In genomic region chr5:7828269-7828668, GRCh38 we compare ENCODE assay signal across 25 cellular contexts. TPM values are rescaled to one million over a fixed set of nuclear protein-coding genes. Genes with fewer than 3 reads are reported as not detected.
DNase-seq lines count a peak whose midpoint lies in the region; ATAC-seq and TF ChIP-seq lines count a peak whose summit lies in the region.
"Had no signal": no experiment of that assay in that cellular context is flagged by ENCODE, and none has a peak within 500 bp of the region (broad histone marks: within the 10 kb centered on the region; RNA-seq: fewer than 3 reads in every experiment).

No MANE protein-coding gene starts in this region.

- H3F3A ChIP-seq in GM23248 (ENCODE audit: insufficient read depth) = no peaks in the 10 kb centered on the region

- peak; percentile 12 for DNase-seq in A172 (ENCODE audit: low spot score)
- DNase-seq in LHCN-M2 (ENCODE audit: low read depth) = peak; percentile 42
- peak in 1 of 3 donors; percentile 24 for DNase-seq in mucosa of descending colon
- DNase-seq in activated CD8-positive, alpha-beta memory T cell treated with anti-CD3 and anti-CD28 coated beads, Interleukin-2, amount 50 U/mL, for 4 hours = no peak
- no peak for DNase-seq in GM23248
- no peak for DNase-seq in ecto neural progenitor cell (ENCODE audit: low spot score)
- no peak for DNase-seq in ureter (ENCODE audit: low spot score)
- DNase-seq: activated CD4-positive, alpha-beta T cell treated with anti-CD3 and anti-CD28 coated beads, Interleukin-2, amount 10 ng/mL, durations not matched to agents 7 days and 5 days; activated naive CD8-positive, alpha-beta T cell treated with anti-CD3 and anti-CD28 coated beads for 36 hours; esophagus squamous epithelium; gastrocnemius medialis; H7; islet precursor cell; MM.1S; naive B cell; NCI-H1694 treated with DMSO at 0.1 percent for 48 hours; NCI-H446 treated with DMSO at 0.1 percent for 48 hours; RPMI8226; T-helper 2 cell; WERI-Rb-1 had no signal

- no peak overlapping the region for H3K9ac ChIP-seq in GM23248
- H3K9ac ChIP-seq: SK-N-SH had no signal

- in situ Hi-C loops in GM23248 (cut with MboI) = no loop called here

- H3K4me1 Mint-ChIP-seq in brain = peaks cover 38% of the 10 kb centered on the region
- H3K4me1 Mint-ChIP-seq: activated CD4-positive, alpha-beta T cell treated with anti-CD3 and anti-CD28 coated beads, Interleukin-2, amount 10 ng/mL, durations not matched to agents 7 days and 5 days; activated naive CD8-positive, alpha-beta T cell treated with anti-CD3 and anti-CD28 coated beads for 36 hours; memory B cell; naive B cell had no signal

- H3K36me3 ChIP-seq in mucosa of descending colon (ENCODE audit: low read depth) (no peaks in the 10 kb centered on the region), GM23248 (ENCODE audit: low read depth) (no peaks in the 10 kb centered on the region)
- H3K36me3 ChIP-seq: esophagus squamous epithelium had no signal

- H3K4me3 ChIP-seq in mucosa of descending colon (no peak overlapping the region), GM23248 (no peak overlapping the region)
- H3K4me3 ChIP-seq: esophagus squamous epithelium, gastrocnemius medialis had no signal

- no peaks in the 10 kb centered on the region for H4K20me1 ChIP-seq in GM23248 (ENCODE audit: insufficient read depth)

- no peak overlapping the region for H3K27ac ChIP-seq in GM23248
- H3K27ac ChIP-seq: C4-2B, esophagus squamous epithelium, gastrocnemius medialis, WERI-Rb-1 had no signal

- peaks cover 10% of the 10 kb centered on the region; the same call in 1 of the 2 replicates for H3K27me3 ChIP-seq in GM23248 (replicated peaks; ENCODE audit: insufficient read depth)
- H3K27me3 ChIP-seq: esophagus squamous epithelium, gastrocnemius medialis had no signal

- 54 to 59% methylated on average over 10 of the region's 10 CpGs for WGBS in GM23248 (ENCODE audit: low coverage in 1 of 2, low lambda C conversion rate in 2 of 2, missing lambda C conversion rate in 2 of 2), 2 experiments

- H3K9me2 ChIP-seq in GM23248 (ENCODE audit: insufficient read depth) = no peaks in the 10 kb centered on the region
- H3K9me2 ChIP-seq: SK-N-SH had no signal

- no peak overlapping the region for H2AFZ ChIP-seq in GM23248

- H3K4me1 ChIP-seq in mucosa of descending colon (ENCODE audit: low read depth) (no peaks in the 10 kb centered on the region), GM23248 (ENCODE audit: insufficient read depth) (no peaks in the 10 kb centered on the region)
- H3K4me1 ChIP-seq: esophagus squamous epithelium, gastrocnemius medialis had no signal

- intact Hi-C loops in mucosa of descending colon (cut with DNase I, micrococcal nuclease) = no loop called here

- H3K9me3 Mint-ChIP-seq in brain = no peaks in the 10 kb centered on the region
- H3K9me3 Mint-ChIP-seq: activated CD4-positive, alpha-beta T cell treated with anti-CD3 and anti-CD28 coated beads, Interleukin-2, amount 10 ng/mL, durations not matched to agents 7 days and 5 days; activated naive CD8-positive, alpha-beta T cell treated with anti-CD3 and anti-CD28 coated beads for 36 hours; activated T-helper 2 cell treated with anti-CD3 and anti-CD28 coated beads, Interferon-gamma antibody, Interleukin-2, Interleukin-4, amounts not matched to agents 10 μg/mL and 5 μg/mL and 100 μg/mL, durations not matched to agents 14 hours and 24 hours and 36 hours; memory B cell had no signal

- H3K27me3 Mint-ChIP-seq in brain = peaks cover 3% of the 10 kb centered on the region
- H3K27me3 Mint-ChIP-seq: activated naive CD8-positive, alpha-beta T cell treated with anti-CD3 and anti-CD28 coated beads for 36 hours had no signal

- H3K79me2 ChIP-seq in GM23248 (ENCODE audit: insufficient read depth) = no peaks in the 10 kb centered on the region

- H3K36me3 Mint-ChIP-seq in brain = no peaks in the 10 kb centered on the region
- H3K36me3 Mint-ChIP-seq: activated naive CD8-positive, alpha-beta T cell treated with anti-CD3 and anti-CD28 coated beads for 36 hours; naive B cell had no signal

- no peak overlapping the region for H3K4me2 ChIP-seq in GM23248 (ENCODE audit: unreplicated experiment)
- H3K4me2 ChIP-seq: SK-N-SH had no signal

- H3K4me3 Mint-ChIP-seq in brain = peak overlapping the region in 1 of 5 experiments; percentile 51
- H3K4me3 Mint-ChIP-seq: activated CD4-positive, alpha-beta T cell treated with anti-CD3 and anti-CD28 coated beads, Interleukin-2, amount 10 ng/mL, durations not matched to agents 7 days and 5 days; activated naive CD8-positive, alpha-beta T cell treated with anti-CD3 and anti-CD28 coated beads for 36 hours; memory B cell had no signal

- no peaks in the 10 kb centered on the region for H3K9me3 ChIP-seq in mucosa of descending colon
- H3K9me3 ChIP-seq in GM23248 (ENCODE audit: low read depth) = no peaks in the 10 kb centered on the region
- H3K9me3 ChIP-seq: esophagus squamous epithelium, gastrocnemius medialis, SK-N-SH had no signal

- peak; percentile 83 for ATAC-seq in mucosa of descending colon

- no peak for TF ChIP-seq CTCF in brain (conservative IDR thresholded peaks at IDR 0.05)
- no peak for TF ChIP-seq CTCF in mucosa of descending colon (IDR thresholded peaks at IDR 0.05)

- peak overlapping the region; percentile 69 to 85 (median 74) for H3K27ac Mint-ChIP-seq in brain
- H3K27ac Mint-ChIP-seq: activated CD4-positive, alpha-beta T cell treated with anti-CD3 and anti-CD28 coated beads, Interleukin-2, amount 10 ng/mL, durations not matched to agents 7 days and 5 days; activated naive CD8-positive, alpha-beta T cell treated with anti-CD3 and anti-CD28 coated beads for 36 hours; activated T-helper 2 cell treated with anti-CD3 and anti-CD28 coated beads, Interferon-gamma antibody, Interleukin-2, Interleukin-4, amounts not matched to agents 10 μg/mL and 5 μg/mL and 100 μg/mL, durations not matched to agents 14 hours and 24 hours and 36 hours; memory B cell; naive B cell had no signal

RNA-seq across cellular contexts. Expression of gene CFAP90, which starts 22.7 kb away (rescaled TPM):
- total RNA-seq in A172 (2014; rRNA removed; shearing (Covaris generic)) = not detected in 2 replicates
- total RNA-seq in LHCN-M2 (2014; rRNA removed) (0.26 TPM in 1 of 2 replicates, not detected in the other), mucosa of descending colon (not detected), ureter (1.1 TPM)
- polyA plus RNA-seq in LHCN-M2 (2012) = 0.21 TPM
- polyA plus RNA-seq in brain (ENCODE audit: insufficient read depth, low read depth, low replicate concordance) (8.7 TPM), GM23248 (2016; fragmentation: Nextera tagmentation; extraction: Ambion mirVana) (0.10 and 0.19 TPM in 2 replicates)
- 0.32 TPM in 1 of 2 replicates, not detected in the other for total RNA-seq in GM23248 (2014; rRNA removed; shearing (Covaris generic))
- total RNA-seq: activated CD4-positive, alpha-beta T cell treated with anti-CD3 and anti-CD28 coated beads, Interleukin-2, amount 10 ng/mL, durations not matched to agents 7 days and 5 days; activated naive CD8-positive, alpha-beta T cell treated with anti-CD3 and anti-CD28 coated beads for 36 hours; activated T-helper 2 cell treated with anti-CD3 and anti-CD28 coated beads, Interferon-gamma antibody, Interleukin-2, Interleukin-4, amounts not matched to agents 10 μg/mL and 5 μg/mL and 100 μg/mL, durations not matched to agents 14 hours and 24 hours and 36 hours; esophagus squamous epithelium; gastrocnemius medialis; H7 had no signal

RNA-seq across cellular contexts. Expression of gene FASTKD3, which starts 40.6 kb away (rescaled TPM):
- 17.9 and 23.7 TPM in 2 replicates for total RNA-seq in A172 (2014; rRNA removed; shearing (Covaris generic))
- total RNA-seq in LHCN-M2 (2014; rRNA removed) = 12.5 and 14.6 TPM in 2 replicates
- 5.0 TPM for polyA plus RNA-seq in LHCN-M2 (2012)
- polyA plus RNA-seq in brain (ENCODE audit: insufficient read depth, low read depth, low replicate concordance) = 5.3 TPM
- 10 to 100 TPM in 1 of 3 donors, 1 to 10 TPM in 2; 9.2 to 11.7 (median 9.5) TPM for total RNA-seq in mucosa of descending colon
- total RNA-seq in GM23248 (2014; rRNA removed; shearing (Covaris generic)) = 9.3 and 23.9 TPM in 2 replicates
- polyA plus RNA-seq in GM23248 (2016; fragmentation: Nextera tagmentation; extraction: Ambion mirVana) = 9.1 and 10.6 TPM in 2 replicates
- 7.6 TPM for total RNA-seq in ureter

RNA-seq across cellular contexts. Expression of gene MTRR, which starts 40.7 kb away (rescaled TPM):
- total RNA-seq in A172 (2014; rRNA removed; shearing (Covaris generic)) = 23.2 and 40.9 TPM in 2 replicates
- total RNA-seq in LHCN-M2 (2014; rRNA removed) (36.7 and 38.4 TPM in 2 replicates), mucosa of descending colon (10 to 100 TPM; 50.5 to 53.7 (median 53.3) TPM), ureter (68.7 TPM)
- 10.3 TPM for polyA plus RNA-seq in LHCN-M2 (2012)
- polyA plus RNA-seq in brain (ENCODE audit: insufficient read depth, low read depth, low replicate concordance) (19.1 TPM), GM23248 (2016; fragmentation: Nextera tagmentation; extraction: Ambion mirVana) (27.4 and 27.6 TPM in 2 replicates)
- 29.3 and 44.0 TPM in 2 replicates for total RNA-seq in GM23248 (2014; rRNA removed; shearing (Covaris generic))

Comparison
In these comparisons a context has a peak if more than half of its experiments do, and no peak if none do; other contexts are left out.
1. DNase-seq: peak in A172 (single experiment) and LHCN-M2 (single experiment); none in activated CD8-positive, alpha-beta memory T cell treated with anti-CD3 and anti-CD28 coated beads, Interleukin-2, amount 50 U/mL, for 4 hours (single experiment), GM23248 (single experiment), ecto neural progenitor cell (single experiment) and ureter (single experiment).